ENCODE assay signal across 12 cellular contexts in genomic region chr1:50972766-50973165, GRCh38. TPM values are rescaled to one million over a fixed set of nuclear protein-coding genes. Genes with fewer than 3 reads are reported as not detected.
A peak's percentile ranks its signal among the peaks of the same experiment; 100 is the strongest.
DNase-seq lines count a peak whose midpoint lies in the region; ATAC-seq and TF ChIP-seq lines count a peak whose summit lies in the region.
"Had no signal": no experiment of that assay in that cellular context is flagged by ENCODE, and none has a peak within 500 bp of the region (broad histone marks: within the 10 kb centered on the region; RNA-seq: fewer than 3 reads in every experiment).

No MANE protein-coding gene starts in this region.

- H3F3A ChIP-seq in GM23248 (ENCODE audit: insufficient read depth): peaks cover 20% of the 10 kb centered on the region

- H3K27ac ChIP-seq in CD8-positive, alpha-beta memory T cell (ENCODE audit: low read depth, low read length): peak overlapping the region; percentile 51
- H3K27ac ChIP-seq in GM23248: no peak overlapping the region
- peak overlapping the region; percentile 97 for H3K27ac ChIP-seq in SK-N-MC
- H3K27ac ChIP-seq in mesenchymal stem cell (ENCODE audit: low read length, poor library complexity, severe bottlenecking): no peak overlapping the region

- peaks cover 23% of the 10 kb centered on the region for H3K4me1 ChIP-seq in CD8-positive, alpha-beta memory T cell (ENCODE audit: insufficient read depth, low read length)
- H3K4me1 ChIP-seq in GM23248 (ENCODE audit: insufficient read depth) (peaks cover 19% of the 10 kb centered on the region), mesenchymal stem cell (ENCODE audit: control insufficient read depth, insufficient read depth, low read depth, low read length) (peaks cover 9% of the 10 kb centered on the region)

- no peak overlapping the region for H3K23ac ChIP-seq in mesenchymal stem cell (ENCODE audit: low read length in 2 of 2)

- no peak overlapping the region for H2BK12ac ChIP-seq in mesenchymal stem cell (ENCODE audit: low read length in 2 of 2)

- ATAC-seq in GM18505 (IDR thresholded peaks at IDR 0.05; ENCODE audit: unreplicated experiment): no peak

- no peak overlapping the region for H4K8ac ChIP-seq in mesenchymal stem cell (ENCODE audit: low read length)

- no peak overlapping the region for H3K27ac Mint-ChIP-seq in CD8-positive, alpha-beta memory T cell
- H3K27ac Mint-ChIP-seq: memory B cell had no signal

- H3K4me3 Mint-ChIP-seq in CD8-positive, alpha-beta memory T cell: no peak overlapping the region
- H3K4me3 Mint-ChIP-seq: memory B cell had no signal

- no peaks in the 10 kb centered on the region for H3K27me3 ChIP-seq in CD8-positive, alpha-beta memory T cell (ENCODE audit: insufficient read depth, low read length, poor library complexity, severe bottlenecking)
- no peaks in the 10 kb centered on the region for H3K27me3 ChIP-seq in GM23248 (replicated peaks; ENCODE audit: insufficient read depth)
- peaks cover 0 to 8% of the 10 kb centered on the region in 2 experiments for H3K27me3 ChIP-seq in mesenchymal stem cell (ENCODE audit: control insufficient read depth in 1 of 2, insufficient read depth in 1 of 2, low read length in 2 of 2)

- no peak overlapping the region for H3K14ac ChIP-seq in mesenchymal stem cell (ENCODE audit: low read length in 2 of 2)

- peaks cover 29 to 36% (median 34%) of the 10 kb centered on the region in 3 donors for H3K4me1 Mint-ChIP-seq in CD8-positive, alpha-beta memory T cell

- H3K18ac ChIP-seq in mesenchymal stem cell (ENCODE audit: low read depth in 1 of 2, low read length in 2 of 2): no peak overlapping the region

- H3K9ac ChIP-seq in GM23248 (peak overlapping the region; percentile 30; the same call in 1 of the 2 replicates), SK-N-MC (ENCODE audit: insufficient read length) (peak overlapping the region; percentile 90), mesenchymal stem cell (ENCODE audit: low read length) (peak overlapping the region; percentile 89)

- H3K79me2 ChIP-seq in GM23248 (ENCODE audit: insufficient read depth): peaks cover 52% of the 10 kb centered on the region

- no peak overlapping the region for H2AK5ac ChIP-seq in mesenchymal stem cell (ENCODE audit: low read length, severe bottlenecking)

- H3K27me3 Mint-ChIP-seq in CD8-positive, alpha-beta memory T cell: peaks cover 0 to 10% of the 10 kb centered on the region in 2 donors

- POLR2A ChIA-PET in CD8-positive, alpha-beta memory T cell (lab: Charles Lee): interaction anchor here (0.9 to 1.0 kb wide), 2 partner anchors 13 to 14 kb away, joined by 3 to 4 read pairs; partner anchors contain the start of gene FAF1

- H3K4me2 ChIP-seq in GM23248 (ENCODE audit: unreplicated experiment) (peak overlapping the region; percentile 89), mesenchymal stem cell (ENCODE audit: low read length, poor library complexity, severe bottlenecking) (no peak overlapping the region)

- H4K20me1 ChIP-seq in GM23248 (ENCODE audit: insufficient read depth): no peaks in the 10 kb centered on the region

- CTCF ChIA-PET in CD8-positive, alpha-beta memory T cell (lab: Charles Lee): no interaction called here

- no peak overlapping the region for H2BK15ac ChIP-seq in mesenchymal stem cell (ENCODE audit: low read depth, poor library complexity, severe bottlenecking)

- H3K9me2 ChIP-seq in GM23248 (ENCODE audit: insufficient read depth): no peaks in the 10 kb centered on the region

- no peak overlapping the region for H4K91ac ChIP-seq in mesenchymal stem cell (ENCODE audit: low read length)

- peaks cover 0 to 16% (median 0%) of the 10 kb centered on the region in 3 donors for H3K36me3 Mint-ChIP-seq in CD8-positive, alpha-beta memory T cell
- H3K36me3 Mint-ChIP-seq: memory B cell had no signal

- H3K4me3 ChIP-seq in CD8-positive, alpha-beta memory T cell (ENCODE audit: low read length): no peak overlapping the region
- H3K4me3 ChIP-seq in GM23248 (peak overlapping the region; percentile 16), SK-N-MC (peak overlapping the region; percentile 82), mesenchymal stem cell (ENCODE audit: insufficient read depth in 1 of 2, low read depth in 1 of 2, low read length in 2 of 2) (peak overlapping the region in 1 of 2 experiments; percentile 92)

- 84 to 89% methylated on average over 1 of the region's 1 CpG for WGBS in GM23248 (ENCODE audit: low coverage in 1 of 2, low lambda C conversion rate in 2 of 2, missing lambda C conversion rate in 2 of 2), 2 experiments
- no CpG with 5 or more reads among the region's 1 CpG for WGBS in mesenchymal stem cell

- H2AFZ ChIP-seq in GM23248 (peak overlapping the region; percentile 63), mesenchymal stem cell (ENCODE audit: low read depth, low read length) (no peak overlapping the region)

- TF ChIP-seq POLR2A in GM18505 (IDR thresholded peaks at IDR 0.05; ENCODE audit: borderline replicate concordance, extremely low read depth, insufficient read depth, insufficient read length): no peak

- no peak for DNase-seq in CD8-positive, alpha-beta memory T cell
- DNase-seq in GM23248 (no peak), SK-N-MC (ENCODE audit: low read depth, low spot score) (no peak), mesenchymal stem cell (no peak), epidermal melanocyte (ENCODE audit: insufficient read length, low spot score) (no peak)
- no peak for DNase-seq in central memory CD4-positive, alpha-beta T cell
- DNase-seq: activated T-cell treated with anti-CD3 and anti-CD28 coated beads for 4 hours, H7, MM.1S had no signal

- no peaks in the 10 kb centered on the region for H3K36me3 ChIP-seq in CD8-positive, alpha-beta memory T cell (ENCODE audit: insufficient read depth, low read length)
- H3K36me3 ChIP-seq in GM23248 (ENCODE audit: low read depth): no peaks in the 10 kb centered on the region
- H3K36me3 ChIP-seq in SK-N-MC (ENCODE audit: insufficient read depth, low read length): peaks cover 21% of the 10 kb centered on the region
- no peaks in the 10 kb centered on the region for H3K36me3 ChIP-seq in mesenchymal stem cell (ENCODE audit: control insufficient read depth in 1 of 2, insufficient read depth in 2 of 2, low read depth in 1 of 2, low read length in 2 of 2)

- peaks cover 3% of the 10 kb centered on the region for H3K79me1 ChIP-seq in mesenchymal stem cell (replicated peaks; ENCODE audit: low read length, poor library complexity, severe bottlenecking)

- no peak overlapping the region for H2BK120ac ChIP-seq in mesenchymal stem cell (ENCODE audit: low read depth, low read length)

- H2BK5ac ChIP-seq in mesenchymal stem cell (ENCODE audit: low read depth, low read length, poor library complexity, severe bottlenecking): no peak overlapping the region

- no peak overlapping the region for H3K4ac ChIP-seq in mesenchymal stem cell (ENCODE audit: low read depth in 1 of 2, low read length in 2 of 2)

- H3K9me3 Mint-ChIP-seq in CD8-positive, alpha-beta memory T cell: no peaks in the 10 kb centered on the region
- H3K9me3 Mint-ChIP-seq: brain, memory B cell had no signal

- in situ Hi-C loops in GM23248 (cut with MboI): no loop called here

- H3K9me3 ChIP-seq in CD8-positive, alpha-beta memory T cell (ENCODE audit: low read length): no peaks in the 10 kb centered on the region
- no peaks in the 10 kb centered on the region for H3K9me3 ChIP-seq in GM23248 (ENCODE audit: low read depth)
- no peaks in the 10 kb centered on the region for H3K9me3 ChIP-seq in SK-N-MC (ENCODE audit: low read depth, low read length)
- H3K9me3 ChIP-seq in mesenchymal stem cell (ENCODE audit: control insufficient read depth, low read length): no peaks in the 10 kb centered on the region

RNA-seq across cellular contexts. Expression of gene CDKN2C, which starts 2.7 kb away (rescaled TPM):
- 1 to 10 TPM; 6.5 to 6.6 TPM for total RNA-seq in CD8-positive, alpha-beta memory T cell
- polyA plus RNA-seq in CD8-positive, alpha-beta memory T cell: 9.9 TPM
- 17.3 and 19.2 TPM in 2 replicates for total RNA-seq in GM23248 (2014; rRNA removed; shearing (Covaris generic))
- 11.7 and 12.6 TPM in 2 replicates for polyA plus RNA-seq in GM23248 (2016; fragmentation: Nextera tagmentation; extraction: Ambion mirVana)
- polyA plus RNA-seq in mesenchymal stem cell (2013, experiment 1 of 2): 2.0 TPM
- polyA plus RNA-seq in mesenchymal stem cell (2013, experiment 2 of 2): 2.1 TPM

RNA-seq across cellular contexts. Expression of gene FAF1, which starts 12.7 kb away (rescaled TPM):
- 10 to 100 TPM; 78.2 to 87.1 TPM for total RNA-seq in CD8-positive, alpha-beta memory T cell
- 66.4 TPM for polyA plus RNA-seq in CD8-positive, alpha-beta memory T cell
- 49.1 and 53.9 TPM in 2 replicates for total RNA-seq in GM23248 (2014; rRNA removed; shearing (Covaris generic))
- polyA plus RNA-seq in GM23248 (2016; fragmentation: Nextera tagmentation; extraction: Ambion mirVana): 7.2 and 9.5 TPM in 2 replicates
- 19.1 TPM for polyA plus RNA-seq in mesenchymal stem cell (2013, experiment 1 of 2)
- 19.9 TPM for polyA plus RNA-seq in mesenchymal stem cell (2013, experiment 2 of 2)

Comparison
In these comparisons a context has a peak if more than half of its experiments do, and no peak if none do; other contexts are left out.
1. H3K27ac ChIP-seq: peak in CD8-positive, alpha-beta memory T cell (single experiment) and SK-N-MC (single experiment); none in GM23248 (single experiment) and mesenchymal stem cell (single experiment).
2. H3K9ac ChIP-seq: peak in every context shown above with its lines; median percentile 90 in SK-N-MC; 89 in mesenchymal stem cell; 30 in GM23248.